Comparison of ENCODE assay signal across 9 cellular contexts in the genomic region with DNA sequence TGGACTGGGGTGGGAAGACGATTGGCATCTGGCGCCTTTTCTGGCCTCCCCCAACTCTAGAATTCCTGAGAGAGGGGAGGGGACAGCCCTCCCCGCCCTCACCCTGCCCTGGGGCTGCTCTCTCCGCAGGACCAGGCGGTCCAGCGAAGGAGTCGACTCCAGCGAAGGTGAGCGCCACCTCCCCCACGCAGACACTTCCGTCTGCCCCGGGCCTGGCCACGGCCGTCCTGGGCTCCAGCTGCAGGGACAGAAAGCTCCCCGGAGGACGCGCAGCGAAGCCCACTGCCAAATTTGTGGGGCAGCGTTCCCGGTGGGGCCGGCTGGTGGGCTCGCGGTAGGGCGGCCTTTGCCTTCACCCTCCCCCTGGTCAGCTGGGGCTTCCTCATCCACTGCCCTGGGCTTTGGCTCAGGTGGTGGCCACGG. TPM values are rescaled to one million over a fixed set of nuclear protein-coding genes. Genes with fewer than 3 reads are reported as not detected.
DNase-seq lines count a peak whose midpoint lies in the region; ATAC-seq and TF ChIP-seq lines count a peak whose summit lies in the region.
"Had no signal": no experiment of that assay in that cellular context is flagged by ENCODE, and none has a peak within 500 bp of the region (broad histone marks: within the 10 kb centered on the region; RNA-seq: fewer than 3 reads in every experiment).

No MANE protein-coding gene starts in this region.

- DNase-seq in AG08395 (ENCODE audit: low spot score) (peak; percentile 12), right lobe of liver (peak; percentile 45 to 63 (median 56)), type B pancreatic cell (ENCODE audit: extremely low spot score, unreplicated experiment) (no peak), GM10248 (ENCODE audit: extremely low spot score) (no peak), globus pallidus (ENCODE audit: low spot score) (no peak)
- no peak for DNase-seq in central memory CD8-positive, alpha-beta T cell (ENCODE audit: low spot score in 2 of 2)

- TF ChIP-seq CTCF in right lobe of liver (IDR thresholded peaks at IDR 0.05) (no peak), type B pancreatic cell (conservative IDR thresholded peaks at IDR 0.05) (no peak), GM10248 (IDR thresholded peaks at IDR 0.05; ENCODE audit: control extremely low read depth, extremely low read depth, low read depth, missing control alignments) (no peak)

- peak; percentile 36 for ATAC-seq in central memory CD8-positive, alpha-beta T cell (replicated peaks; ENCODE audit: extremely low read depth, poor library complexity, severe bottlenecking)
- ATAC-seq in right lobe of liver = peak in 3 of 4 donors; percentile 5 to 11 (median 9)
- ATAC-seq in GM19452 (IDR thresholded peaks at IDR 0.05; ENCODE audit: unreplicated experiment) = no peak

- H3K9me3 Mint-ChIP-seq in central memory CD8-positive, alpha-beta T cell = no peaks in the 10 kb centered on the region
- no peaks in the 10 kb centered on the region for H3K9me3 Mint-ChIP-seq in type B pancreatic cell

- H3K4me3 Mint-ChIP-seq in central memory CD8-positive, alpha-beta T cell = peak overlapping the region; percentile 60
- peak overlapping the region; percentile 69 for H3K4me3 Mint-ChIP-seq in type B pancreatic cell
- H3K4me3 Mint-ChIP-seq: activated naive CD8-positive, alpha-beta T cell had no signal

- H3K27ac ChIP-seq in right lobe of liver = peak overlapping the region; percentile 44 to 75 (median 57)

- WGBS in right lobe of liver (ENCODE audit: insufficient coverage, low coverage, low lambda C conversion rate, missing lambda C conversion rate) = 0% methylated on average over 1 of the region's 25 CpGs

- no peak for TF ChIP-seq EP300 in Ishikawa (IDR thresholded peaks at IDR 0.05; ENCODE audit: borderline replicate concordance)

- peaks cover 12% of the 10 kb centered on the region for H3K36me3 Mint-ChIP-seq in central memory CD8-positive, alpha-beta T cell (ENCODE audit: insufficient read depth)
- no peaks in the 10 kb centered on the region for H3K36me3 Mint-ChIP-seq in type B pancreatic cell
- H3K36me3 Mint-ChIP-seq: activated naive CD8-positive, alpha-beta T cell had no signal

- H3K27me3 ChIP-seq in right lobe of liver = no peaks in the 10 kb centered on the region

- H3K4me1 ChIP-seq in right lobe of liver = peaks cover 0 to 22% (median 8%) of the 10 kb centered on the region in 4 donors

- H3K27ac Mint-ChIP-seq in central memory CD8-positive, alpha-beta T cell (ENCODE audit: low read depth) = no peak overlapping the region
- no peak overlapping the region for H3K27ac Mint-ChIP-seq in type B pancreatic cell
- H3K27ac Mint-ChIP-seq: activated naive CD8-positive, alpha-beta T cell had no signal

- peak overlapping the region; percentile 93 to 99 (median 96) for H3K4me3 ChIP-seq in right lobe of liver

- intact Hi-C loops in right lobe of liver (cut with DNase I) = no loop called here

- POLR2A ChIA-PET in GM10248 (lab: Yijun Ruan, JAX) = no interaction called here

- H3K4me1 Mint-ChIP-seq in central memory CD8-positive, alpha-beta T cell = peaks cover 6% of the 10 kb centered on the region
- peaks cover 10% of the 10 kb centered on the region for H3K4me1 Mint-ChIP-seq in type B pancreatic cell (ENCODE audit: unreplicated experiment)

- peaks cover 0 to 17% (median 1%) of the 10 kb centered on the region in 4 donors for H3K36me3 ChIP-seq in right lobe of liver

- H3K9me3 ChIP-seq in right lobe of liver = no peaks in the 10 kb centered on the region

- TF ChIP-seq RAD21 in Ishikawa (IDR thresholded peaks at IDR 0.05; ENCODE audit: low read depth) = no peak

- H3K27me3 Mint-ChIP-seq in central memory CD8-positive, alpha-beta T cell = no peaks in the 10 kb centered on the region
- H3K27me3 Mint-ChIP-seq in type B pancreatic cell = no peaks in the 10 kb centered on the region
- H3K27me3 Mint-ChIP-seq: activated naive CD8-positive, alpha-beta T cell had no signal

- CTCF ChIA-PET in GM10248 (lab: Yijun Ruan, JAX) = interaction anchor here (1.3 kb wide), 1 partner anchor 85 kb away, joined by 4 read pairs; no protein-coding TSS in a partner anchor

- TF ChIP-seq POLR2A in right lobe of liver (IDR thresholded peaks at IDR 0.05) = no peak

TF ChIP-seq in Ishikawa, 13 proteins besides CTCF, POLR2A, EP300 and RAD21:
- peak; percentile 75; the same call in 1 of the 2 replicates for TF ChIP-seq ZBTB7A (IDR thresholded peaks at IDR 0.05; ENCODE audit: low read depth)
- TF ChIP-seq TAF1 (IDR thresholded peaks at IDR 0.05; ENCODE audit: low read depth) = no peak
TF ChIP-seq in Ishikawa: peak in this region for 1.

RNA-seq across cellular contexts. Expression of a gene that starts 0.7 kb away (rescaled TPM):
- total RNA-seq in right lobe of liver = 10 to 100 TPM; 10.9 to 17.9 (median 14.5) TPM
- 32.0 and 40.9 TPM in 2 replicates for total RNA-seq in type B pancreatic cell (ENCODE audit: low replicate concordance)

RNA-seq across cellular contexts. Expression of a gene that starts 14.9 kb away (rescaled TPM):
- total RNA-seq in right lobe of liver (10 to 100 TPM in 4 of 6 experiments, 1 to 10 TPM in 2; 7.7 to 14.1 (median 10.4) TPM), type B pancreatic cell (ENCODE audit: low replicate concordance) (70.5 and 80.9 TPM in 2 replicates)

RNA-seq across cellular contexts. Expression of a gene that starts 37.7 kb away (rescaled TPM):
- 10 to 100 TPM; 24.5 to 43.9 (median 28.5) TPM for total RNA-seq in right lobe of liver
- total RNA-seq in type B pancreatic cell (ENCODE audit: low replicate concordance) = 53.1 and 62.2 TPM in 2 replicates

RNA-seq across cellular contexts. Expression of a gene that starts 49.3 kb away (rescaled TPM):
- 100 to 1,000 TPM in 2 of 6 experiments, 10 to 100 TPM in 4; 70.5 to 216 (median 97.9) TPM for total RNA-seq in right lobe of liver
- 15.0 and 29.4 TPM in 2 replicates for total RNA-seq in type B pancreatic cell (ENCODE audit: low replicate concordance)

Comparison
In these comparisons a context has a peak if more than half of its experiments do, and no peak if none do; other contexts are left out.
1. DNase-seq: peak in AG08395 (single experiment) and right lobe of liver (3 of 3); none in central memory CD8-positive, alpha-beta T cell (0 of 2), type B pancreatic cell (single experiment), GM10248 (single experiment) and globus pallidus (single experiment).